In the genomic region with DNA sequence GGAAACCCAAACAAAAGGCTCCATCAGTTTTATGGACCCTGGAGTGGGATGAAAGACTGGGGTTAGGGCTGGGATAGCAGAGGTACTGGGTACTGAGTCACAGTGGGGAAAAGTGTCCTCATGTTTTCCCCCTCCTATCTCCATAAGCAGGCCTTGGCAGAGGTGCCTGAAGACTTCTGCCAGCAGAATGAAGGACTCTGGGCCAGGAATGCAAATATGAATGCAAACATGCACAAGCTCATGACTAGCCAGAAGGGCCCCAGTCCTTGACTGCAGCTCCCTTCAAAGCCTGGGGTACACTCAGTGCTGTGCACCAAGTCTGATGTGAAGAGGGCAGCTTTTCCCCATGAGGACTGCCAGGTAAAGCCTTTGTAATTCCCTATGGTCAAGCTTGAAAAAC, we compare ENCODE assay signal across 36 cellular contexts.
DNase-seq lines count a peak whose midpoint lies in the region; ATAC-seq, FAIRE-seq and TF ChIP-seq lines count a peak whose summit lies in the region.
"Had no signal": no experiment of that assay in that cellular context is flagged by ENCODE, and none has a peak within 500 bp of the region (broad histone marks: within the 10 kb centered on the region; RNA-seq: fewer than 3 reads in every experiment).

No MANE protein-coding gene starts in this region.

- H3K4me1 ChIP-seq in SJCRH30 (peaks cover 31% of the 10 kb centered on the region), HepG2 (ENCODE audit: insufficient read depth, low read length) (peaks cover 30% of the 10 kb centered on the region), skeletal muscle tissue (ENCODE audit: control insufficient read depth in 3 of 3, insufficient read depth in 3 of 3, low read length in 3 of 3) (peaks cover 3 to 12% (median 8%) of the 10 kb centered on the region in 3 donors)
- H3K4me1 ChIP-seq: ascending aorta, foreskin keratinocyte, HAP-1, heart left ventricle, upper lobe of left lung had no signal

- POLR2A ChIA-PET in HepG2 (lab: Yijun Ruan, JAX) (no interaction called here), T-cell (lab: Charles Lee) (no interaction called here)

- TF ChIP-seq CTCF in HepG2 (CRISPR knock-in tag; IDR thresholded peaks at IDR 0.05) (no peak), Calu3 (IDR thresholded peaks at IDR 0.05; ENCODE audit: unreplicated experiment) (no peak)

- peak overlapping the region; percentile 60 for H3K27ac ChIP-seq in SJCRH30
- H3K27ac ChIP-seq in HepG2 (ENCODE audit: extremely low read length, insufficient read depth, low read length): no peak overlapping the region
- peak overlapping the region; percentile 90 for H3K27ac ChIP-seq in skeletal muscle tissue (ENCODE audit: low read depth, low read length)
- H3K27ac ChIP-seq: ascending aorta, esophagus squamous epithelium, foreskin keratinocyte, heart left ventricle, KMS-11, upper lobe of left lung had no signal

- H3K27me3 ChIP-seq in SJCRH30: no peaks in the 10 kb centered on the region
- H3K27me3 ChIP-seq in HepG2 (ENCODE audit: control insufficient read depth in 1 of 2, insufficient read depth in 2 of 2, low read length in 2 of 2): no peaks in the 10 kb centered on the region
- H3K27me3 ChIP-seq in skeletal muscle tissue (ENCODE audit: control insufficient read depth in 3 of 3, insufficient read depth in 3 of 3, low read length in 3 of 3): no peaks in the 10 kb centered on the region
- H3K27me3 ChIP-seq: ascending aorta, esophagus squamous epithelium, foreskin keratinocyte, heart left ventricle, upper lobe of left lung had no signal

- H3K4me3 ChIP-seq in SJCRH30: no peak overlapping the region
- no peak overlapping the region for H3K4me3 ChIP-seq in HepG2 (replicated peaks in 1 of 3; ENCODE audit: insufficient read depth in 1 of 3, low read depth in 2 of 3, low read length in 3 of 3)
- peak overlapping the region in 2 of 3 donors; percentile 27 to 29 for H3K4me3 ChIP-seq in skeletal muscle tissue (ENCODE audit: low read length in 3 of 3)
- H3K4me3 ChIP-seq: ascending aorta, esophagus squamous epithelium, HAP-1, heart left ventricle, upper lobe of left lung had no signal

- TF ChIP-seq POLR2A in HepG2 (IDR thresholded peaks at IDR 0.05; ENCODE audit: insufficient read depth in 1 of 2, low read depth in 2 of 2, low read length in 2 of 2): no peak

- H3K9me3 ChIP-seq in SJCRH30 (replicated peaks) (no peaks in the 10 kb centered on the region), HepG2 (ENCODE audit: low read length) (no peaks in the 10 kb centered on the region), skeletal muscle tissue (ENCODE audit: control insufficient read depth in 3 of 3, low read length in 3 of 3) (no peaks in the 10 kb centered on the region)
- H3K9me3 ChIP-seq: ascending aorta, esophagus squamous epithelium, HAP-1, upper lobe of left lung had no signal

- no peaks in the 10 kb centered on the region for H4K20me1 ChIP-seq in HepG2 (ENCODE audit: insufficient read depth, low read length)

- no peak overlapping the region for H2AFZ ChIP-seq in HepG2 (ENCODE audit: low read length)

- no peaks in the 10 kb centered on the region for H3K4me1 Mint-ChIP-seq in Calu3 (ENCODE audit: low read depth, unreplicated experiment)
- no peaks in the 10 kb centered on the region for H3K4me1 Mint-ChIP-seq in T-cell
- H3K4me1 Mint-ChIP-seq in activated naive CD4-positive, alpha-beta T cell treated with anti-CD3 and anti-CD28 coated beads, Interleukin-2, amount 10 ng/mL, durations not matched to agents 7 days and 5 days: no peaks in the 10 kb centered on the region
- H3K4me1 Mint-ChIP-seq: activated CD4-positive, alpha-beta T cell treated with anti-CD3 and anti-CD28 coated beads, Interleukin-2, amount 10 ng/mL, durations not matched to agents 7 days and 5 days; activated naive CD8-positive, alpha-beta T cell treated with anti-CD3 and anti-CD28 coated beads, Interleukin-2, amount 10 ng/mL, durations not matched to agents 7 days and 5 days; central memory CD8-positive, alpha-beta T cell; naive B cell had no signal

- H3K79me2 ChIP-seq in HepG2 (ENCODE audit: insufficient read depth, low read length): no peaks in the 10 kb centered on the region

- ATAC-seq in HepG2 (peak; percentile 49), T-cell (replicated peaks in 1 of 4) (no peak)
- no peak for ATAC-seq in activated naive CD4-positive, alpha-beta T cell treated with anti-CD3 and anti-CD28 coated beads, Interleukin-2, amount 50 U/mL, for 72 hours
- ATAC-seq: foreskin keratinocyte, heart left ventricle, left ventricle myocardium superior had no signal

- DNase-seq in G401 (ENCODE audit: low spot score) (peak; percentile 12), SJCRH30 (peak; percentile 10 to 35), HepG2 (ENCODE audit: low spot score) (no peak), Calu3 (no peak), T-cell (no peak)
- no peak for DNase-seq in activated naive CD4-positive, alpha-beta T cell treated with anti-CD3 and anti-CD28 coated beads, Interleukin-2, amount 50 U/mL, for 72 hours (ENCODE audit: low spot score in 2 of 2)
- no peak for DNase-seq in activated naive CD4-positive, alpha-beta T cell treated with anti-CD3 and anti-CD28 coated beads, Interleukin-2, amount 10 ng/mL, durations not matched to agents 7 days and 5 days
- DNase-seq: activated CD4-positive, alpha-beta T cell treated with anti-CD3 and anti-CD28 coated beads, Interleukin-2, amount 10 ng/mL, durations not matched to agents 7 days and 5 days; activated effector memory CD4-positive, alpha-beta T cell treated with anti-CD3 and anti-CD28 coated beads, Interleukin-2, amount 50 U/mL, for 16 hours; activated naive CD8-positive, alpha-beta T cell treated with anti-CD3 and anti-CD28 coated beads, Interleukin-2, amount 10 ng/mL, durations not matched to agents 7 days and 5 days; activated T-cell treated with anti-CD3 and anti-CD28 coated beads, Interleukin-2, amount 50 U/mL, for 1 hour; CD4-positive, alpha-beta T cell; dermis blood vessel endothelial cell; esophagus squamous epithelium; foreskin keratinocyte; heart left ventricle; kidney; left ventricle myocardium superior; naive B cell; NCI-H1417 treated with DMSO at 0.1 percent for 48 hours; NCI-H226; NCI-H748 treated with DMSO at 0.1 percent for 48 hours; SHP77 treated with DMSO at 0.1 percent for 48 hours; stimulated activated CD4-positive, alpha-beta T cell treated with anti-CD3 and anti-CD28 coated beads, Interleukin-4, amount 100 ng/mL, for 24 hours; substantia nigra; SW 1271; T-helper 9 cell; upper lobe of left lung had no signal

- H3K9me3 Mint-ChIP-seq in Calu3 (ENCODE audit: low read depth, unreplicated experiment): peaks cover 12% of the 10 kb centered on the region
- peaks cover 13 to 14% of the 10 kb centered on the region in 2 donors for H3K9me3 Mint-ChIP-seq in activated naive CD4-positive, alpha-beta T cell treated with anti-CD3 and anti-CD28 coated beads, Interleukin-2, amount 50 U/mL, for 72 hours
- peaks cover 0 to 12% (median 8%) of the 10 kb centered on the region in 3 donors for H3K9me3 Mint-ChIP-seq in T-cell
- no peaks in the 10 kb centered on the region for H3K9me3 Mint-ChIP-seq in activated naive CD4-positive, alpha-beta T cell treated with anti-CD3 and anti-CD28 coated beads, Interleukin-2, amount 10 ng/mL, durations not matched to agents 7 days and 5 days
- H3K9me3 Mint-ChIP-seq: activated CD4-positive, alpha-beta T cell treated with anti-CD3 and anti-CD28 coated beads, Interleukin-2, amount 10 ng/mL, durations not matched to agents 7 days and 5 days; activated naive CD8-positive, alpha-beta T cell treated with anti-CD3 and anti-CD28 coated beads, Interleukin-2, amount 10 ng/mL, durations not matched to agents 7 days and 5 days had no signal

- no peak for FAIRE-seq in HepG2 (lab: Jason Lieb, UNC)
- FAIRE-seq: D721Med, GM18507, kidney, RCC 7860 had no signal

- H3K36me3 ChIP-seq in SJCRH30 (no peaks in the 10 kb centered on the region), HepG2 (replicated peaks in 1 of 2; ENCODE audit: control insufficient read depth in 1 of 2, insufficient read depth in 2 of 2, low read length in 2 of 2) (no peaks in the 10 kb centered on the region), skeletal muscle tissue (ENCODE audit: control insufficient read depth in 3 of 3, insufficient read depth in 3 of 3, low read length in 3 of 3) (no peaks in the 10 kb centered on the region)
- H3K36me3 ChIP-seq: ascending aorta, esophagus squamous epithelium, HAP-1, heart left ventricle, upper lobe of left lung had no signal

- BruUV-seq in HepG2 (replicated peaks; lab: Mats Ljungman, UMichigan) (no TSS peak), Calu3 (replicated peaks; lab: Mats Ljungman, UMichigan) (no TSS peak)

- H3K27ac Mint-ChIP-seq in Calu3 (ENCODE audit: unreplicated experiment): no peak overlapping the region
- H3K27ac Mint-ChIP-seq in activated naive CD4-positive, alpha-beta T cell treated with anti-CD3 and anti-CD28 coated beads, Interleukin-2, amount 50 U/mL, for 72 hours: no peak overlapping the region
- H3K27ac Mint-ChIP-seq in T-cell: no peak overlapping the region
- no peak overlapping the region for H3K27ac Mint-ChIP-seq in activated naive CD4-positive, alpha-beta T cell treated with anti-CD3 and anti-CD28 coated beads, Interleukin-2, amount 10 ng/mL, durations not matched to agents 7 days and 5 days
- H3K27ac Mint-ChIP-seq: activated CD4-positive, alpha-beta T cell treated with anti-CD3 and anti-CD28 coated beads, Interleukin-2, amount 10 ng/mL, durations not matched to agents 7 days and 5 days; activated naive CD8-positive, alpha-beta T cell treated with anti-CD3 and anti-CD28 coated beads, Interleukin-2, amount 10 ng/mL, durations not matched to agents 7 days and 5 days; CD4-positive, alpha-beta T cell; naive B cell had no signal

- in situ Hi-C loops in G401 (cut with HindIII; ENCODE audit: low sequenced_read_pairs): no loop called here
- in situ Hi-C loops in HepG2 (cut with HindIII; ENCODE audit: extremely low pct_ligation_motif_present, low pct_unique_long_range_greater_than_20kb): no loop called here

- TF ChIP-seq EP300 in HepG2 (IDR thresholded peaks at IDR 0.05; ENCODE audit: low read depth in 2 of 2, low read length in 2 of 2) (no peak), HepG2 (CRISPR knock-in tag; IDR thresholded peaks at IDR 0.05; ENCODE audit: borderline replicate concordance) (no peak)

- intact Hi-C loops in HepG2 (cut with micrococcal nuclease; ENCODE audit: unreplicated experiment) (no loop called here), Calu3 (cut with micrococcal nuclease; ENCODE audit: unreplicated experiment) (no loop called here)

- no peak overlapping the region for H3K4me2 ChIP-seq in HepG2 (ENCODE audit: low read depth, low read length)
- H3K4me2 ChIP-seq: KMS-11 had no signal

- no peak for TF ChIP-seq RAD21 in HepG2 (CRISPR knock-in tag; IDR thresholded peaks at IDR 0.05)

- CTCF ChIA-PET in HepG2 (lab: Yijun Ruan, JAX; ENCODE audit: low intra/inter-chr PET ratio, low total read pairs) (no interaction called here), Calu3 (lab: Charles Lee) (no interaction called here), T-cell (lab: Charles Lee) (no interaction called here)
- CTCF ChIA-PET in activated naive CD4-positive, alpha-beta T cell treated with anti-CD3 and anti-CD28 coated beads, Interleukin-2, amount 10 ng/mL, durations not matched to agents 7 days and 5 days (lab: Charles Lee): no interaction called here

- no peak overlapping the region for H3K9ac ChIP-seq in HepG2 (ENCODE audit: insufficient read depth, low read depth, low read length)
- peak overlapping the region in 1 of 3 donors; percentile 33 for H3K9ac ChIP-seq in skeletal muscle tissue (ENCODE audit: low read depth in 1 of 3, low read length in 3 of 3)
- H3K9ac ChIP-seq: KMS-11 had no signal

- H3K27me3 Mint-ChIP-seq in Calu3 (ENCODE audit: unreplicated experiment): no peaks in the 10 kb centered on the region
- no peaks in the 10 kb centered on the region for H3K27me3 Mint-ChIP-seq in T-cell
- no peaks in the 10 kb centered on the region for H3K27me3 Mint-ChIP-seq in activated naive CD4-positive, alpha-beta T cell treated with anti-CD3 and anti-CD28 coated beads, Interleukin-2, amount 10 ng/mL, durations not matched to agents 7 days and 5 days
- H3K27me3 Mint-ChIP-seq: activated CD4-positive, alpha-beta T cell treated with anti-CD3 and anti-CD28 coated beads, Interleukin-2, amount 10 ng/mL, durations not matched to agents 7 days and 5 days; activated naive CD8-positive, alpha-beta T cell treated with anti-CD3 and anti-CD28 coated beads, Interleukin-2, amount 10 ng/mL, durations not matched to agents 7 days and 5 days; CD4-positive, alpha-beta T cell; central memory CD8-positive, alpha-beta T cell; naive B cell had no signal

- no peaks in the 10 kb centered on the region for H3K36me3 Mint-ChIP-seq in Calu3 (ENCODE audit: insufficient read depth, unreplicated experiment)
- H3K36me3 Mint-ChIP-seq in activated naive CD4-positive, alpha-beta T cell treated with anti-CD3 and anti-CD28 coated beads, Interleukin-2, amount 50 U/mL, for 72 hours: no peaks in the 10 kb centered on the region
- H3K36me3 Mint-ChIP-seq in T-cell: no peaks in the 10 kb centered on the region
- no peaks in the 10 kb centered on the region for H3K36me3 Mint-ChIP-seq in activated naive CD4-positive, alpha-beta T cell treated with anti-CD3 and anti-CD28 coated beads, Interleukin-2, amount 10 ng/mL, durations not matched to agents 7 days and 5 days
- H3K36me3 Mint-ChIP-seq: activated naive CD8-positive, alpha-beta T cell treated with anti-CD3 and anti-CD28 coated beads, Interleukin-2, amount 10 ng/mL, durations not matched to agents 7 days and 5 days; naive B cell had no signal

- H3K4me3 Mint-ChIP-seq in Calu3 (ENCODE audit: low read depth, unreplicated experiment) (no peak overlapping the region), T-cell (no peak overlapping the region)
- no peak overlapping the region for H3K4me3 Mint-ChIP-seq in activated naive CD4-positive, alpha-beta T cell treated with anti-CD3 and anti-CD28 coated beads, Interleukin-2, amount 10 ng/mL, durations not matched to agents 7 days and 5 days
- H3K4me3 Mint-ChIP-seq: activated CD4-positive, alpha-beta T cell treated with anti-CD3 and anti-CD28 coated beads, Interleukin-2, amount 10 ng/mL, durations not matched to agents 7 days and 5 days; activated naive CD8-positive, alpha-beta T cell treated with anti-CD3 and anti-CD28 coated beads, Interleukin-2, amount 10 ng/mL, durations not matched to agents 7 days and 5 days; CD4-positive, alpha-beta T cell; central memory CD8-positive, alpha-beta T cell; naive B cell had no signal

Comparison
In these comparisons a context has a peak if more than half of its experiments do, and no peak if none do; other contexts are left out.
1. DNase-seq: peak in G401 (single experiment) and SJCRH30 (2 of 2); none in HepG2 (single experiment), Calu3 (single experiment), activated naive CD4-positive, alpha-beta T cell treated with anti-CD3 and anti-CD28 coated beads, Interleukin-2, amount 50 U/mL, for 72 hours (0 of 2), T-cell (0 of 34) and activated naive CD4-positive, alpha-beta T cell treated with anti-CD3 and anti-CD28 coated beads, Interleukin-2, amount 10 ng/mL, durations not matched to agents 7 days and 5 days (single experiment).
2. H3K4me3 ChIP-seq: peak in skeletal muscle tissue (2 of 3); none in SJCRH30 (single experiment) and HepG2 (0 of 3).